In the genomic region with DNA sequence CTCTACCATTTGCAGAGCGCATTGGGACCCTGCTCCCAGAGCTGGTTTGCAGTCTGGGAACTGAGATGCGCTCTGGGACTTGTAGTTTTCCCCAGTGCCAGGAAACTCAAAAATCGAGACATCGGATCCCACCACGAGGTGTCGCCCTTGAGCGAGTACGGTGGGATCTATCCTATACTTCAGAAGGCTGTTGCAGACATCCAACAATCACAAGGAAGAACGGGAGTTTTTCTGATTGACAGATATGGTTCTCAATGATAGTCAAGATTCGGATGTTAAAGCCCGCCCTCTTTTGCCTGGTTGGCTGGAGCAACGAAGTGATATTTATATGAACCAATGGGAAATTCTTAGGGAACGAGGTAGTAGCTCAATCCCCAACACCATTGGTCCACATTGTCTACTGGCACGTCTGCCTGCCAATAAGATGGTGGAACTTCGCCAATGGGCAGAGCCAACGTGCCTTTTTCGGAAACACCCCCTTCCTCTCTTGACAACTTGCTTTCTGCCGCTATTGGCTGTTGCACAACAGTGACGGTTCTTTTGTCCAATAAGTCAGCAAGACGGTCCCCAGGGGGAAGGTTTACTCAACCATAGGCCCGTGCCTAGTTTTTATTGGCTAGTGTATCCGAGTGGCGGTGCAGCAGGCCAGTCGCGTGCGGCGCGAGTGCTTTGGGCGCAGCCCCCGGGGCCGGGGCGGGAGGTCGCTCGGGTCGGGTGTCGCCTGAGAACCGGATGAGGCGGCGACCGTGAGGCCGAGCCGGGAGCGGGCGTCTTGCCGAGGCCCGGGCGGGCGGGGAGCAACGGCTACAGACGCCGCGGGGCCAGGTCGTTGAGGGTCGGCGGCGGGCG, we compare ENCODE assay signal across 8 cellular contexts. TPM values are rescaled to one million over a fixed set of nuclear protein-coding genes. Genes with fewer than 3 reads are reported as not detected.
A peak's percentile ranks its signal among the peaks of the same experiment; 100 is the strongest.
DNase-seq lines count a peak whose midpoint lies in the region; ATAC-seq, FAIRE-seq and TF ChIP-seq lines count a peak whose summit lies in the region.

A gene (plus strand): TSS at position 724 of the 849 bp plus-strand sequence. CDS start 164 bp downstream, outside the sequence.

- peak; percentile 77 for TF ChIP-seq CTCF in GM12864 (IDR thresholded peaks at IDR 0.05; ENCODE audit: low read depth, low read length, missing control alignments)
- TF ChIP-seq CTCF in SU-DHL-6 (IDR thresholded peaks at IDR 0.05; ENCODE audit: insufficient read depth, low read length, poor library complexity, severe bottlenecking): peak; percentile 77
- TF ChIP-seq CTCF in pancreas (IDR thresholded peaks at IDR 0.05): peak; percentile 48 to 74 (median 64)
- peak; percentile 80 to 90 (median 83) for TF ChIP-seq CTCF in tibial nerve (IDR thresholded peaks at IDR 0.05)

- FAIRE-seq in pancreas (lab: Jason Lieb, UNC): peak; percentile 99

- peak within 1 kb of the TSS; percentile 58 for H3K27ac ChIP-seq in SU-DHL-6 (ENCODE audit: low read depth, low read length)
- peak within 1 kb of the TSS; percentile 81 to 90 (median 88) for H3K27ac ChIP-seq in pancreas
- peak within 1 kb of the TSS; percentile 63 to 96 (median 84) for H3K27ac ChIP-seq in tibial nerve

- no peaks in the 10 kb centered on the region for H3K9me2 ChIP-seq in SU-DHL-6 (replicated peaks; ENCODE audit: insufficient read depth, low read length)

- ATAC-seq in HG02642 (IDR thresholded peaks at IDR 0.05; ENCODE audit: poor library complexity, unreplicated experiment) (peak; percentile 87), Right ventricle myocardium inferior (peak; percentile 94), pancreas (peak; percentile 86 to 92 (median 88))

- TF ChIP-seq EP300 in tibial nerve (IDR thresholded peaks at IDR 0.05): peak; percentile 46 to 87

- H3K36me3 ChIP-seq in SU-DHL-6 (ENCODE audit: low read length) (no peaks in the 10 kb centered on the region), pancreas (no peaks in the 10 kb centered on the region), tibial nerve (peaks cover 0 to 22% (median 0%) of the 10 kb centered on the region in 3 donors)

- H3K4me3 ChIP-seq in GM12864 (ENCODE audit: low read depth, low read length) (peak within 1 kb of the TSS; percentile 89), SU-DHL-6 (ENCODE audit: insufficient read depth, low read length, poor library complexity, severe bottlenecking) (peak within 1 kb of the TSS; percentile 90), pancreas (peak within 1 kb of the TSS; percentile 68 to 100 (median 88)), tibial nerve (peak within 1 kb of the TSS; percentile 75 to 98 (median 89))

- peaks cover 45% of the 10 kb centered on the region for H3K79me2 ChIP-seq in SU-DHL-6 (ENCODE audit: insufficient read depth, low read length)

- H3K9ac ChIP-seq in SU-DHL-6 (ENCODE audit: low read length): peak within 1 kb of the TSS; percentile 96

- H3K27me3 ChIP-seq in SU-DHL-6 (ENCODE audit: low read length): no peaks in the 10 kb centered on the region
- H3K27me3 ChIP-seq in pancreas: no peaks in the 10 kb centered on the region
- no peaks in the 10 kb centered on the region for H3K27me3 ChIP-seq in tibial nerve

- peaks cover 0 to 15% (median 8%) of the 10 kb centered on the region in 3 donors for H3K4me1 ChIP-seq in pancreas
- H3K4me1 ChIP-seq in tibial nerve: peaks cover 0 to 41% (median 12%) of the 10 kb centered on the region in 4 donors

- peak within 1 kb of the TSS; percentile 91 for H3K4me2 ChIP-seq in SU-DHL-6 (ENCODE audit: low read depth, low read length, poor library complexity, severe bottlenecking)

- peak; percentile 46 to 51 for TF ChIP-seq POLR2A in tibial nerve (IDR thresholded peaks at IDR 0.05)

- H3K9me3 ChIP-seq in SU-DHL-6 (ENCODE audit: insufficient read depth, low read length): no peaks in the 10 kb centered on the region
- H3K9me3 ChIP-seq in pancreas: no peaks in the 10 kb centered on the region
- no peaks in the 10 kb centered on the region for H3K9me3 ChIP-seq in tibial nerve

- 0% methylated on average over 57 of the region's 57 CpGs for WGBS in pancreas, 2 donors
- 0 to 1% methylated on average over 35 to 55 of the region's 57 CpGs for WGBS in tibial nerve, 2 donors

- H2AFZ ChIP-seq in SU-DHL-6 (ENCODE audit: low read depth, low read length, severe bottlenecking): peak within 1 kb of the TSS; percentile 66

- peak; percentile 100 for DNase-seq in GM12864 (ENCODE audit: low read depth)
- peak; percentile 100 for DNase-seq in NCI-H1105 treated with DMSO at 0.1 percent for 48 hours (lab: John Stamatoyannopoulos, UW)
- peak; percentile 93 for DNase-seq in activated naive CD8-positive, alpha-beta T cell treated with anti-CD3 and anti-CD28 coated beads, Interleukin-2, amount 50 U/mL, for 16 hours (ENCODE audit: low read depth, low spot score)
- peak; percentile 98 for DNase-seq in Right ventricle myocardium inferior (ENCODE audit: missing footprints)
- peak; percentile 97 to 100 (median 98) for DNase-seq in pancreas
- DNase-seq in tibial nerve (ENCODE audit: low spot score in 2 of 2): peak; percentile 96 to 100

- 0 out of 2 replicates have a peak, but pooled peaks cover 4% of the 10 kb centered on the region for H3F3A ChIP-seq in SU-DHL-6 (ENCODE audit: insufficient read depth)

- intact Hi-C loops in Right ventricle myocardium inferior (cut with DNase I): loop anchor here (1.0 to 2.0 kb wide), 4 partner anchors 52 to 147 kb away; a partner anchor contains a TSS
- intact Hi-C loops in pancreas (cut with DNase I): loop anchor here in 2 of 3 donors (10.0 kb wide), 3 partner anchors 67 to 147 kb away; a partner anchor contains a TSS

- H4K20me1 ChIP-seq in SU-DHL-6 (ENCODE audit: low read depth, low read length): peaks cover 10% of the 10 kb centered on the region; the same call in 1 of the 2 replicates

RNA-seq across cellular contexts. Expression of the gene that starts here (rescaled TPM):
- total RNA-seq in Right ventricle myocardium inferior (177 TPM), pancreas (10 to 100 TPM; 52.5 to 94.8 (median 87.9) TPM), tibial nerve (100 to 1,000 TPM in 3 of 4 donors, 10 to 100 TPM in 1; 99.4 to 220 (median 140) TPM)
- 100 to 1,000 TPM in 1 of 2 donors, 10 to 100 TPM in 1; 88.6 to 115 TPM for polyA plus RNA-seq in pancreas

Comparison
In these comparisons a context has a peak if more than half of its experiments do, and no peak if none do; other contexts are left out.
1. Peak in every context shown above with its lines: DNase-seq, ATAC-seq, H3K4me3 ChIP-seq and H3K27ac ChIP-seq.